23 cellular contexts compared by ENCODE assay signal in genomic region chr4:150259861-150260567, GRCh38.
DNase-seq lines count a peak whose midpoint lies in the region; ATAC-seq, FAIRE-seq and TF ChIP-seq lines count a peak whose summit lies in the region.
"Had no signal": no experiment of that assay in that cellular context is flagged by ENCODE, and none has a peak within 500 bp of the region (broad histone marks: within the 10 kb centered on the region; RNA-seq: fewer than 3 reads in every experiment).

No MANE protein-coding gene starts in this region.

- DNase-seq in cardiac muscle cell (ENCODE audit: low read depth in 1 of 2, low spot score in 1 of 2) (no peak), right atrium auricular region (ENCODE audit: low spot score) (no peak), H1 (ENCODE audit: low read depth in 1 of 2, low spot score in 2 of 2) (no peak), mucosa of gallbladder (ENCODE audit: low spot score) (peak; percentile 38), NCI-H2171 treated with DMSO at 0.1 percent for 48 hours (lab: John Stamatoyannopoulos, UW) (no peak), cerebellar nuclear complex (lab: John Stamatoyannopoulos, UW) (no peak)
- DNase-seq: activated naive CD4-positive, alpha-beta T cell treated with anti-CD3 and anti-CD28 coated beads for 36 hours; activated T-cell treated with anti-CD3 and anti-CD28 coated beads, Interleukin-2, amount 50 U/mL, for 4 hours; Calu3; central memory CD4-positive, alpha-beta T cell; foreskin fibroblast; hippocampal formation; NCI-H2081 treated with DMSO at 0.1 percent for 48 hours; NCI-H526; RPMI8226; stimulated activated CD4-positive, alpha-beta T cell treated with anti-CD3 and anti-CD28 coated beads, Interleukin-15, amount 100 ng/mL, for 24 hours; T-helper 9 cell had no signal

- H3K9ac ChIP-seq in H1 (replicated peaks in 1 of 4; ENCODE audit: extremely low read depth in 1 of 4, low read depth in 3 of 4, low read length in 3 of 4), result no peak overlapping the region

- H2AK5ac ChIP-seq in H1 (ENCODE audit: low read depth, low read length), result no peak overlapping the region

- no peaks in the 10 kb centered on the region for H3K9me3 Mint-ChIP-seq in stimulated activated memory B cell treated with anti-CD40 and anti-IgM and Interleukin-4, amounts not matched to agents 10 μg/mL and 1 μg/mL and 100 μg/mL, for 72 hours
- H3K9me3 Mint-ChIP-seq: activated naive CD4-positive, alpha-beta T cell treated with anti-CD3 and anti-CD28 coated beads for 36 hours; activated T-cell treated with anti-CD3 and anti-CD28 coated beads, Interleukin-2, amount 50 U/mL, for 4 hours; type B pancreatic cell had no signal

- peaks cover 32% of the 10 kb centered on the region for H3K36me3 Mint-ChIP-seq in stimulated activated memory B cell treated with anti-CD40 and anti-IgM and Interleukin-4, amounts not matched to agents 10 μg/mL and 1 μg/mL and 100 μg/mL, for 72 hours

- no peak overlapping the region for H2BK15ac ChIP-seq in H1 (ENCODE audit: low read length)

- POLR2A ChIA-PET in H1 (lab: Charles Lee; ENCODE audit: partially characterized antibody), result interaction anchor here (0.6 kb wide), 1 partner anchor 628 kb away, joined by 3 read pairs; no protein-coding TSS in a partner anchor

- FAIRE-seq in H1 (lab: Jason Lieb, UNC), result no peak

- H3K4me1 Mint-ChIP-seq in stimulated activated memory B cell treated with anti-CD40 and anti-IgM and Interleukin-4, amounts not matched to agents 10 μg/mL and 1 μg/mL and 100 μg/mL, for 72 hours, result no peaks in the 10 kb centered on the region

- no peak overlapping the region for H2AFZ ChIP-seq in H1 (ENCODE audit: low read length)

- no peak overlapping the region for H3K4ac ChIP-seq in H1 (replicated peaks; ENCODE audit: insufficient read length, low read depth, low read length)

- no peaks in the 10 kb centered on the region for H4K20me1 ChIP-seq in H1 (replicated peaks in 1 of 2; ENCODE audit: control insufficient read depth in 1 of 2, insufficient read depth in 2 of 2, low read length in 2 of 2)

- H2BK5ac ChIP-seq in H1 (ENCODE audit: low read depth, low read length), result peak overlapping the region; percentile 63; the same call in 1 of the 2 replicates

- no peak overlapping the region for H4K5ac ChIP-seq in H1 (ENCODE audit: insufficient read length, low read depth, low read length)

- no peak for TF ChIP-seq CTCF in cardiac muscle cell (IDR thresholded peaks at IDR 0.05; ENCODE audit: low read depth, low read length)
- TF ChIP-seq CTCF in right atrium auricular region (IDR thresholded peaks at IDR 0.05), result no peak
- TF ChIP-seq CTCF in H1 (IDR thresholded peaks at IDR 0.05; ENCODE audit: control extremely low read depth in 1 of 3, insufficient read depth in 1 of 3, low read depth in 1 of 3, low read length in 3 of 3), result peak in 2 of 3 experiments; percentile 28 to 47; a peak in 2 of 4 replicates

- no peak overlapping the region for H3K4me3 Mint-ChIP-seq in stimulated activated memory B cell treated with anti-CD40 and anti-IgM and Interleukin-4, amounts not matched to agents 10 μg/mL and 1 μg/mL and 100 μg/mL, for 72 hours
- H3K4me3 Mint-ChIP-seq: activated naive CD4-positive, alpha-beta T cell treated with anti-CD3 and anti-CD28 coated beads for 36 hours; activated T-cell treated with anti-CD3 and anti-CD28 coated beads, Interleukin-2, amount 50 U/mL, for 4 hours; type B pancreatic cell had no signal

- no peaks in the 10 kb centered on the region for H3K79me1 ChIP-seq in H1 (ENCODE audit: low read depth, low read length)

- H3K36me3 ChIP-seq in cardiac muscle cell (no peaks in the 10 kb centered on the region), right atrium auricular region (peaks cover 5% of the 10 kb centered on the region), H1 (ENCODE audit: control insufficient read depth in 2 of 4, insufficient read depth in 4 of 4, low read length in 3 of 4) (no peaks in the 10 kb centered on the region; a peak in 1 of 8 replicates)

- H3K9me3 ChIP-seq in cardiac muscle cell (ENCODE audit: low read depth) (no peaks in the 10 kb centered on the region), right atrium auricular region (no peaks in the 10 kb centered on the region), H1 (ENCODE audit: insufficient read depth in 2 of 2, low read depth in 1 of 2, low read length in 1 of 2) (no peaks in the 10 kb centered on the region)

- no peaks in the 10 kb centered on the region for H3K79me2 ChIP-seq in H1 (ENCODE audit: control insufficient read depth in 1 of 2, insufficient read depth in 2 of 2, low read length in 2 of 2)

- H3K27ac Mint-ChIP-seq in stimulated activated memory B cell treated with anti-CD40 and anti-IgM and Interleukin-4, amounts not matched to agents 10 μg/mL and 1 μg/mL and 100 μg/mL, for 72 hours, result no peak overlapping the region
- H3K27ac Mint-ChIP-seq: activated naive CD4-positive, alpha-beta T cell treated with anti-CD3 and anti-CD28 coated beads for 36 hours; type B pancreatic cell had no signal

- H3K4me3 ChIP-seq in cardiac muscle cell (no peak overlapping the region), right atrium auricular region (no peak overlapping the region), H1 (ENCODE audit: extremely low read depth in 1 of 4, insufficient read depth in 2 of 4, low read depth in 3 of 4, low read length in 4 of 4) (no peak overlapping the region)

- H2BK120ac ChIP-seq in H1 (replicated peaks; ENCODE audit: low read depth, low read length), result no peak overlapping the region

- H4K8ac ChIP-seq in H1 (ENCODE audit: extremely low read depth, insufficient read depth, low read length), result no peak overlapping the region

- TF ChIP-seq RAD21 in H1 (IDR thresholded peaks at IDR 0.05 in 1 of 2, conservative IDR thresholded peaks at IDR 0.05 in 1 of 2; ENCODE audit: low read depth in 2 of 2, low read length in 2 of 2), result peak; percentile 38 to 52

- H3K23me2 ChIP-seq in H1 (ENCODE audit: low read depth, low read length), result no peaks in the 10 kb centered on the region

- no peak overlapping the region for H3K18ac ChIP-seq in H1 (ENCODE audit: extremely low read depth, low read length)

- H2BK20ac ChIP-seq in H1 (ENCODE audit: low read length), result no peak overlapping the region

- WGBS in H1 (ENCODE audit: extremely low coverage in 1 of 2, insufficient coverage in 1 of 2, insufficient read length in 1 of 2, insufficient replicate concordance in 2 of 2, low coverage in 1 of 2, low lambda C conversion rate in 2 of 2, missing lambda C conversion rate in 1 of 2), 2 experiments, result 94% methylated on average over 8 of the region's 8 CpGs; no CpG with 5 or more reads in 1 of the 2 experiments

- no peak for ATAC-seq in GM19397 (IDR thresholded peaks at IDR 0.05; ENCODE audit: unreplicated experiment)
- no peak for ATAC-seq in stimulated activated memory B cell treated with anti-CD40 and anti-IgM and Interleukin-4, amounts not matched to agents 10 μg/mL and 1 μg/mL and 100 μg/mL, for 72 hours
- ATAC-seq: activated T-cell treated with anti-CD3 and anti-CD28 coated beads, Interleukin-2, amount 50 U/mL, for 4 hours; sciatic nerve; SK-N-SH treated with all-trans-retinoic acid at 6 μM for 48 hours had no signal

- no peak overlapping the region for H3K14ac ChIP-seq in H1 (ENCODE audit: insufficient read length)

- CTCF ChIA-PET in H1 (lab: Charles Lee; ENCODE audit: partially characterized antibody), result interaction anchor here (0.9 to 3.6 kb wide), 5 partner anchors 11 to 607 kb away, joined by 3 to 27 read pairs (median 3); no protein-coding TSS in a partner anchor

- H4K91ac ChIP-seq in H1 (replicated peaks; ENCODE audit: insufficient read length, low read length), result no peak overlapping the region

- H3K56ac ChIP-seq in H1 (replicated peaks; ENCODE audit: insufficient read length, low read depth, low read length), result no peak overlapping the region

- H3K4me2 ChIP-seq in H1 (ENCODE audit: insufficient read depth in 1 of 2, low read depth in 2 of 2, low read length in 2 of 2), result no peak overlapping the region

- peaks cover 6% of the 10 kb centered on the region for H3K4me1 ChIP-seq in cardiac muscle cell (ENCODE audit: low read depth)
- H3K4me1 ChIP-seq in right atrium auricular region, result no peaks in the 10 kb centered on the region
- peaks cover 0 to 10% (median 4%) of the 10 kb centered on the region in 4 experiments; a peak in 6 of 7 replicates for H3K4me1 ChIP-seq in H1 (replicated peaks in 1 of 4; ENCODE audit: control insufficient read depth in 3 of 4, insufficient read depth in 4 of 4, low read length in 3 of 4)

- H3K27me3 ChIP-seq in cardiac muscle cell (no peaks in the 10 kb centered on the region), right atrium auricular region (no peaks in the 10 kb centered on the region), H1 (replicated peaks in 1 of 4; ENCODE audit: control insufficient read depth in 3 of 4, extremely low read depth in 1 of 4, insufficient read depth in 3 of 4, low read length in 3 of 4) (no peaks in the 10 kb centered on the region)

- TF ChIP-seq EP300 in H1 (IDR thresholded peaks at IDR 0.05; ENCODE audit: borderline replicate concordance in 1 of 2, low read depth in 2 of 2, low read length in 2 of 2), result no peak

- H3K27ac ChIP-seq in cardiac muscle cell (peak overlapping the region; percentile 50), right atrium auricular region (no peak overlapping the region), H1 (ENCODE audit: low read depth, low read length) (no peak overlapping the region)
- H3K27ac ChIP-seq: HL-60 had no signal

- no peaks in the 10 kb centered on the region for H3K27me3 Mint-ChIP-seq in stimulated activated memory B cell treated with anti-CD40 and anti-IgM and Interleukin-4, amounts not matched to agents 10 μg/mL and 1 μg/mL and 100 μg/mL, for 72 hours
- H3K27me3 Mint-ChIP-seq: type B pancreatic cell had no signal

- no peak overlapping the region for H3K23ac ChIP-seq in H1 (ENCODE audit: insufficient read length)

- no peak for TF ChIP-seq POLR2A in H1 (IDR thresholded peaks at IDR 0.05; ENCODE audit: control extremely low read depth in 1 of 2, low read depth in 2 of 2, low read length in 2 of 2)

- H2BK12ac ChIP-seq in H1 (ENCODE audit: low read depth, low read length), result no peak overlapping the region

TF ChIP-seq in H1, 55 proteins besides CTCF, POLR2A, EP300 and RAD21 (continues in another document):
- TF ChIP-seq TAF7 (optimal IDR thresholded peaks at IDR 0.05; ENCODE audit: borderline replicate concordance, low read depth, low read length), result no peak
- no peak for TF ChIP-seq EGR1 (IDR thresholded peaks at IDR 0.05; ENCODE audit: borderline replicate concordance, low read depth, low read length)
- no peak for TF ChIP-seq FOSL1 (IDR thresholded peaks at IDR 0.05; ENCODE audit: insufficient read depth, low read depth, low read length)
- TF ChIP-seq, protein P1, sequence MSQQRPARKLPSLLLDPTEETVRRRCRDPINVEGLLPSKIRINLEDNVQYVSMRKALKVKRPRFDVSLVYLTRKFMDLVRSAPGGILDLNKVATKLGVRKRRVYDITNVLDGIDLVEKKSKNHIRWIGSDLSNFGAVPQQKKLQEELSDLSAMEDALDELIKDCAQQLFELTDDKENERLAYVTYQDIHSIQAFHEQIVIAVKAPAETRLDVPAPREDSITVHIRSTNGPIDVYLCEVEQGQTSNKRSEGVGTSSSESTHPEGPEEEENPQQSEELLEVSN (IDR thresholded peaks at IDR 0.05), result no peak
- no peak for TF ChIP-seq JUND (IDR thresholded peaks at IDR 0.05; ENCODE audit: low read length)
- TF ChIP-seq EZH2 (IDR thresholded peaks at IDR 0.05; ENCODE audit: low read depth, low read length, severe bottlenecking), result no peak
- TF ChIP-seq BACH1 (IDR thresholded peaks at IDR 0.05; ENCODE audit: low read length), result no peak

Comparison
In these comparisons a context has a peak if more than half of its experiments do, and no peak if none do; other contexts are left out.
1. CTCF ChIP-seq: peak in H1 (2 of 3); none in cardiac muscle cell (single experiment) and right atrium auricular region (0 of 2).